ENCODE assay signal across 1 cellular context in the genomic region with DNA sequence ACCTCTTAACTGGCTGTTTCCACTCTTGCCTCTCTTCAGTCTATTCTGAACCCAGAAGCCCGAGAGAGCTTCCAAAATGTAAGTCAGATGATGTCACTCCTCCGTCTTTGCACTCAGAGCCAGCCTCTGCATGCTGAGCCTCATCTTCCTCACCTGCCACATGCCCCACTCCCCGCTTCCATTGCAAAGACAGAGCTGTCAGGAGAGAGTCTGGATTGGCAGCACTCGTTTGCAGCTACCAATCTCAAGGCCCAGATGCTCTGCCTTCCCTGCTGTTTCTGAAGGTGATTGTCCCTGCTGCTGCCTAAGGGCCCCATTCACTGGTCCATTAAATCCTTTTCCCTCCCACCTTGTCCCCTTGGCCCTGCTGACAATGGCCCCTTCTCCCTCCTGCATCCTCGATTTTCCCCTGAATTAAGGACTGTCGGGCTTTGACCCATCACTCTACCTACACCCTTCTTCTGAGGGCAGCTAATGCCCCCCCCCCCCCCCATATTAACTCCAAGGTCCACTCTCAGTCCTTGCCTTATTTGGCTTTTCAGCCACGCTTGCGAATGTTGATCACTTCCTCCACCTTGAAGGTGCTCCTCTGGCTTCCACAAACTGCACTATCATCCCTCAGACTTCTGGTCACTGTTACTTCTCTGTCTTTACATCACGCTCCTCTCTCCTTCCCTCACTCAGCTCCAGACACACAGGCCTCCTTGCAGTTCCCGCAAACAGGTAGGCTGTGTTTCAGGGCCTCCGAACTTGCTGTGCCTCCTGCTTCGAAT.
TF ChIP-seq lines count a peak whose summit lies in the region.

No MANE protein-coding gene starts in this region.

TF ChIP-seq in GM23338, 12 proteins besides CTCF, POLR2A, EP300 and RAD21 (continued from another document):
- TF ChIP-seq, protein P1, sequence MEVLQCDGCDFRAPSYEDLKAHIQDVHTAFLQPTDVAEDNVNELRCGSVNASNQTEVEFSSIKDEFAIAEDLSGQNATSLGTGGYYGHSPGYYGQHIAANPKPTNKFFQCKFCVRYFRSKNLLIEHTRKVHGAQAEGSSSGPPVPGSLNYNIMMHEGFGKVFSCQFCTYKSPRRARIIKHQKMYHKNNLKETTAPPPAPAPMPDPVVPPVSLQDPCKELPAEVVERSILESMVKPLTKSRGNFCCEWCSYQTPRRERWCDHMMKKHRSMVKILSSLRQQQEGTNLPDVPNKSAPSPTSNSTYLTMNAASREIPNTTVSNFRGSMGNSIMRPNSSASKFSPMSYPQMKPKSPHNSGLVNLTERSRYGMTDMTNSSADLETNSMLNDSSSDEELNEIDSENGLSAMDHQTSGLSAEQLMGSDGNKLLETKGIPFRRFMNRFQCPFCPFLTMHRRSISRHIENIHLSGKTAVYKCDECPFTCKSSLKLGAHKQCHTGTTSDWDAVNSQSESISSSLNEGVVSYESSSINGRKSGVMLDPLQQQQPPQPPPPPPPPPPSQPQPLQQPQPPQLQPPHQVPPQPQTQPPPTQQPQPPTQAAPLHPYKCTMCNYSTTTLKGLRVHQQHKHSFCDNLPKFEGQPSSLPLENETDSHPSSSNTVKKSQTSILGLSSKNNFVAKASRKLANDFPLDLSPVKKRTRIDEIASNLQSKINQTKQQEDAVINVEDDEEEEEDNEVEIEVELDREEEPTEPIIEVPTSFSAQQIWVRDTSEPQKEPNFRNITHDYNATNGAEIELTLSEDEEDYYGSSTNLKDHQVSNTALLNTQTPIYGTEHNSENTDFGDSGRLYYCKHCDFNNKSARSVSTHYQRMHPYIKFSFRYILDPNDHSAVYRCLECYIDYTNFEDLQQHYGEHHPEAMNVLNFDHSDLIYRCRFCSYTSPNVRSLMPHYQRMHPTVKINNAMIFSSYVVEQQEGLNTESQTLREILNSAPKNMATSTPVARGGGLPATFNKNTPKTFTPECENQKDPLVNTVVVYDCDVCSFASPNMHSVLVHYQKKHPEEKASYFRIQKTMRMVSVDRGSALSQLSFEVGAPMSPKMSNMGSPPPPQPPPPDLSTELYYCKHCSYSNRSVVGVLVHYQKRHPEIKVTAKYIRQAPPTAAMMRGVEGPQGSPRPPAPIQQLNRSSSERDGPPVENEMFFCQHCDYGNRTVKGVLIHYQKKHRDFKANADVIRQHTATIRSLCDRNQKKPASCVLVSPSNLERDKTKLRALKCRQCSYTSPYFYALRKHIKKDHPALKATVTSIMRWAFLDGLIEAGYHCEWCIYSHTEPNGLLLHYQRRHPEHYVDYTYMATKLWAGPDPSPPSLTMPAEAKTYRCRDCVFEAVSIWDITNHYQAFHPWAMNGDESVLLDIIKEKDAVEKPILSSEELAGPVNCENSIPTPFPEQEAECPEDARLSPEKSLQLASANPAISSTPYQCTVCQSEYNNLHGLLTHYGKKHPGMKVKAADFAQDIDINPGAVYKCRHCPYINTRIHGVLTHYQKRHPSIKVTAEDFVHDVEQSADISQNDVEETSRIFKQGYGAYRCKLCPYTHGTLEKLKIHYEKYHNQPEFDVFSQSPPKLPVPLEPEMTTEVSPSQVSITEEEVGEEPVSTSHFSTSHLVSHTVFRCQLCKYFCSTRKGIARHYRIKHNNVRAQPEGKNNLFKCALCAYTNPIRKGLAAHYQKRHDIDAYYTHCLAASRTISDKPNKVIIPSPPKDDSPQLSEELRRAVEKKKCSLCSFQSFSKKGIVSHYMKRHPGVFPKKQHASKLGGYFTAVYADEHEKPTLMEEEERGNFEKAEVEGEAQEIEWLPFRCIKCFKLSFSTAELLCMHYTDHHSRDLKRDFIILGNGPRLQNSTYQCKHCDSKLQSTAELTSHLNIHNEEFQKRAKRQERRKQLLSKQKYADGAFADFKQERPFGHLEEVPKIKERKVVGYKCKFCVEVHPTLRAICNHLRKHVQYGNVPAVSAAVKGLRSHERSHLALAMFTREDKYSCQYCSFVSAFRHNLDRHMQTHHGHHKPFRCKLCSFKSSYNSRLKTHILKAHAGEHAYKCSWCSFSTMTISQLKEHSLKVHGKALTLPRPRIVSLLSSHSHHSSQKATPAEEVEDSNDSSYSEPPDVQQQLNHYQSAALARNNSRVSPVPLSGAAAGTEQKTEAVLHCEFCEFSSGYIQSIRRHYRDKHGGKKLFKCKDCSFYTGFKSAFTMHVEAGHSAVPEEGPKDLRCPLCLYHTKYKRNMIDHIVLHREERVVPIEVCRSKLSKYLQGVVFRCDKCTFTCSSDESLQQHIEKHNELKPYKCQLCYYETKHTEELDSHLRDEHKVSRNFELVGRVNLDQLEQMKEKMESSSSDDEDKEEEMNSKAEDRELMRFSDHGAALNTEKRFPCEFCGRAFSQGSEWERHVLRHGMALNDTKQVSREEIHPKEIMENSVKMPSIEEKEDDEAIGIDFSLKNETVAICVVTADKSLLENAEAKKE (CRISPR knock-in tag; IDR thresholded peaks at IDR 0.05): no peak
- TF ChIP-seq EZH2 (IDR thresholded peaks at IDR 0.05; ENCODE audit: low read depth, unreplicated experiment) (no peak), EZH2phosphoT487 (IDR thresholded peaks at IDR 0.05; ENCODE audit: unreplicated experiment) (no peak)
